Comparison of ENCODE assay signal across 22 cellular contexts in the genomic region with DNA sequence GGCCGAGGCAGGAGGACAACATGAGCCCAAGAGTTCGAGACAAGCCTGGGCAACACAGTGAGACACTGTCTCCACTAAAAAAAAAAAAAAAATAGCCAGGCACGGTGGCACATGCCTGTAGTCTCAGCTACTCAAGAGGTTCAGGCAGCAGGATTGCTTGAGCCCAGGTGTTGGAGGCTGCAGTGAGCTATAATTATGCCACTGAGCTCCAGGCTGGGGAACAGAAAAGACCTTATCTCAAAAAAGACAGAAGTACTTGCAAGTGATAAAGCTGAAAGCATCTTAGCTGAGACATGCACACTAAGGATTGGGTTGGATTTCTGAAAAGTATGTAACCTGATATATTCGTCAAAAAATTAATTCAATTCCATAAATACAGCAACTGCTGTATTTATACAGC.
"Had no signal": no experiment of that assay in that cellular context is flagged by ENCODE, and none has a peak within 500 bp of the region (broad histone marks: within the 10 kb centered on the region; RNA-seq: fewer than 3 reads in every experiment).

No MANE protein-coding gene starts in this region.

- H3K4me3 Mint-ChIP-seq: immature natural killer cell, naive B cell, nephron progenitor cell had no signal

- H3K4me1 Mint-ChIP-seq: immature natural killer cell, naive B cell had no signal

- H2AFZ ChIP-seq: parathyroid adenoma had no signal

- H3K4me3 ChIP-seq: coronary artery, left lung, lung, prostate gland, sigmoid colon, stomach, thoracic aorta, transverse colon had no signal

- H3K36me3 Mint-ChIP-seq: immature natural killer cell, naive B cell had no signal

- H3K27me3 ChIP-seq: left lung, sigmoid colon, stomach, transverse colon had no signal

- H3K9ac ChIP-seq: parathyroid adenoma had no signal

- FAIRE-seq: frontal cortex, keratinocyte, small intestine had no signal

- ATAC-seq: left lung had no signal

- H3K27ac Mint-ChIP-seq: immature natural killer cell, naive B cell, nephron progenitor cell had no signal

- H3K9me3 ChIP-seq: left lung, prostate gland, sigmoid colon, thoracic aorta, transverse colon had no signal

- H3K36me3 ChIP-seq: left lung, prostate gland, sigmoid colon, stomach, thoracic aorta, transverse colon had no signal

- H3K79me2 ChIP-seq: parathyroid adenoma had no signal

- H3K27ac ChIP-seq: coronary artery, left lung, parathyroid adenoma, prostate gland, stomach, thoracic aorta, transverse colon had no signal

- H3K4me1 ChIP-seq: left lung, parathyroid adenoma, prostate gland, transverse colon had no signal

- DNase-seq: effector CD4-positive, alpha-beta T cell; glutamatergic neuron; immature natural killer cell; left lung; mesendoderm; naive B cell; nephron progenitor cell; retina; sigmoid colon; stimulated activated CD4-positive, alpha-beta T cell treated with anti-CD3 and anti-CD28 coated beads, Interleukin-12 subunit alpha, Interleukin-12 subunit beta, amount 100 ng/mL, for 4 hours; stimulated activated naive CD4-positive, alpha-beta T cell; stomach; substantia nigra; transverse colon had no signal
